Comparison of ENCODE assay signal across 8 cellular contexts in the genomic region with DNA sequence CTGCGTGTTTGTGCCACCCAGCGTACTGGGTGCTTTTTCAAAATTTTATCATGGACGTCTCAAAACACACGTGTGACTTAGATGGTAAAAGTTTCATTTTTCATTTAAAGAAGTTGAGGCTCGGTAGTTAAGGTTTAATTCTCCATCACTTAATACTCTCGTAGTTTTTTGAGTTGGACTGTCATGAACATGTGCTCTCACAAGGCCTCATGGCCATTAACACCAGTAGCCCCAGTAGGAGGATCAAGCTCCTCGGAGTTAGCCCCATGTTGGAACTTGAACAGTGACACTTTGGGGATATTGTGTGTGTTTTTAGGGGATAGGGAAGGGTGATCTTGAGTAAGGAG.
DNase-seq lines count a peak whose midpoint lies in the region; ATAC-seq and TF ChIP-seq lines count a peak whose summit lies in the region.

No MANE protein-coding gene starts in this region.

- DNase-seq in AG10803 (ENCODE audit: low read depth) = no peak
- no peak for DNase-seq in central memory CD8-positive, alpha-beta T cell (ENCODE audit: low spot score in 2 of 2)
- no peak for DNase-seq in NCI-H526 (lab: John Stamatoyannopoulos, UW)

- peak overlapping the region; percentile 98 for H3K27ac Mint-ChIP-seq in central memory CD8-positive, alpha-beta T cell (ENCODE audit: low read depth)

- H3K36me3 Mint-ChIP-seq in central memory CD8-positive, alpha-beta T cell (ENCODE audit: insufficient read depth) = peaks cover 9% of the 10 kb centered on the region

- peak overlapping the region; percentile 85 for H3K9ac ChIP-seq in HUES6 (ENCODE audit: low read length)

- TF ChIP-seq CTCF in AG10803 (conservative IDR thresholded peaks at IDR 0.05; ENCODE audit: low read length) = no peak

- H3K9me3 ChIP-seq in HUES6 (ENCODE audit: control insufficient read depth, insufficient read depth, low read depth, low read length) = no peaks in the 10 kb centered on the region
- no peaks in the 10 kb centered on the region for H3K9me3 ChIP-seq in muscle layer of duodenum (ENCODE audit: control insufficient read depth in 1 of 2, low read length in 2 of 2)

- no peaks in the 10 kb centered on the region for H3K27me3 Mint-ChIP-seq in central memory CD8-positive, alpha-beta T cell

- H3K9me3 Mint-ChIP-seq in central memory CD8-positive, alpha-beta T cell = no peaks in the 10 kb centered on the region

- H3K4me3 ChIP-seq in AG10803 (ENCODE audit: low read length) (peak overlapping the region; percentile 84), HUES6 (ENCODE audit: low read depth, low read length) (peak overlapping the region; percentile 98), muscle layer of duodenum (ENCODE audit: low read depth in 1 of 2, low read length in 2 of 2) (peak overlapping the region; percentile 88 to 89)

- peak overlapping the region; percentile 84 for H3K4me3 Mint-ChIP-seq in central memory CD8-positive, alpha-beta T cell

- H3K4me1 ChIP-seq in HUES6 (ENCODE audit: control insufficient read depth, insufficient read depth, low read length) (peaks cover 10% of the 10 kb centered on the region; the same call in 1 of the 2 replicates), muscle layer of duodenum (ENCODE audit: control insufficient read depth in 1 of 2, insufficient read depth in 2 of 2, low read length in 2 of 2) (peaks cover 0 to 9% of the 10 kb centered on the region in 2 donors)

- H3K27ac ChIP-seq in HUES6 (ENCODE audit: low read depth, low read length) (0 out of 2 replicates have a peak overlapping the region, but pooled peaks have one; percentile 62), muscle layer of duodenum (ENCODE audit: low read length) (peak overlapping the region; percentile 78)

- peaks cover 23% of the 10 kb centered on the region for H3K4me1 Mint-ChIP-seq in central memory CD8-positive, alpha-beta T cell

- peak; percentile 5 for ATAC-seq in central memory CD8-positive, alpha-beta T cell (replicated peaks; ENCODE audit: extremely low read depth, poor library complexity, severe bottlenecking)
- ATAC-seq in HG03432 (IDR thresholded peaks at IDR 0.05; ENCODE audit: unreplicated experiment) (no peak), HG03521 (IDR thresholded peaks at IDR 0.05; ENCODE audit: unreplicated experiment) (no peak), HG02981 (IDR thresholded peaks at IDR 0.05; ENCODE audit: unreplicated experiment) (no peak)

- peaks cover 4% of the 10 kb centered on the region; the same call in 1 of the 2 replicates for H3K27me3 ChIP-seq in HUES6 (ENCODE audit: control insufficient read depth, insufficient read depth, low read length)
- H3K27me3 ChIP-seq in muscle layer of duodenum (ENCODE audit: low read depth, low read length) = no peaks in the 10 kb centered on the region

- no peaks in the 10 kb centered on the region for H3K36me3 ChIP-seq in HUES6 (ENCODE audit: control insufficient read depth, insufficient read depth, low read length)
- H3K36me3 ChIP-seq in muscle layer of duodenum (ENCODE audit: control insufficient read depth in 1 of 2, insufficient read depth in 2 of 2, low read length in 2 of 2) = no peaks in the 10 kb centered on the region
